In the genomic region with DNA sequence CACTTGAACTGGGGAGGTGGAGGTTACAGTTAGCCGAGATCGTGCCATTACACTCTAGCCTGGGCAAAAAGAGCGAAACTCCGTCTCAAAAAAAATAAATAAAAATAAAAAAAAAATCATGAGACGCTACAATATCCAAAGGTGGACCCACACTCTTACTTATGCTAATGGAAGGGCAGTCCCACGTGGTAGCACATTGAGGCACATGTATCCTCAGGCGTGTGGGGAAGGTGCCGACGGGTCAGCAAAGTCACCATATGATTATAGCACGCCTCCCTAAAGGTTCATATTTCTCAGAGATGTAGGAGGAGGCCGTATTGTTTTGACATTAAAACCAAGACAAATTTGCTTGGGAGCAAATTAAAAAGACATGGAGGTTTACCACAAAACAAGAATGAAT, we compare ENCODE assay signal across 34 cellular contexts.
"Had no signal": no experiment of that assay in that cellular context is flagged by ENCODE, and none has a peak within 500 bp of the region (broad histone marks: within the 10 kb centered on the region; RNA-seq: fewer than 3 reads in every experiment).

No MANE protein-coding gene starts in this region.

- H3K36me3 ChIP-seq: MG63 had no signal

- H3K9me3 ChIP-seq: MG63 had no signal

- H3K4me3 ChIP-seq: MG63 had no signal

- DNase-seq: Karpas-422, Kasumi-1, MG63, MM.1S, MV-4-11, NCI-H1048, NCI-H1092, NCI-H1092 treated with DMSO at 0.1 percent for 48 hours, NCI-H1105, NCI-H1105 treated with DMSO at 0.1 percent for 48 hours, NCI-H1417, NCI-H1417 treated with DMSO at 0.1 percent for 48 hours, NCI-H1436, NCI-H1436 treated with DMSO at 0.1 percent for 48 hours, NCI-H146, NCI-H1694, NCI-H1694 treated with DMSO at 0.1 percent for 48 hours, NCI-H187, NCI-H187 treated with DMSO at 0.1 percent for 48 hours, NCI-H1930, NCI-H2029, NCI-H2029 treated with DMSO at 0.1 percent for 48 hours, NCI-H2081, NCI-H2081 treated with DMSO at 0.1 percent for 48 hours, NCI-H2107, NCI-H2171, NCI-H2171 treated with DMSO at 0.1 percent for 48 hours, NCI-H2227 treated with DMSO at 0.1 percent for 48 hours, NCI-H226, NCI-H345, NCI-H446, NCI-H446 treated with DMSO at 0.1 percent for 48 hours, NCI-H510A, NCI-H510A treated with DMSO at 0.1 percent for 48 hours had no signal

- H3K27me3 ChIP-seq: MG63 had no signal
